ENCODE assay signal across 25 cellular contexts in genomic region chr15:48828906-48829305, GRCh38.
"Had no signal": no experiment of that assay in that cellular context is flagged by ENCODE, and none has a peak within 500 bp of the region (broad histone marks: within the 10 kb centered on the region; RNA-seq: fewer than 3 reads in every experiment).

No MANE protein-coding gene starts in this region.

- FAIRE-seq: kidney, pancreas, urothelium cell line had no signal

- DNase-seq: hippocampal formation; kidney; left colon; left lung; lower lobe of right lung; mesendoderm; midbrain; naive thymus-derived CD8-positive, alpha-beta T cell; nucleus accumbens; pancreas; posterior cingulate gyrus; retina; right cardiac atrium; spleen; stimulated activated CD4-positive, alpha-beta T cell treated with anti-CD3 and anti-CD28 coated beads, Interleukin-4, amount 100 ng/mL, for 24 hours; stimulated activated naive CD4-positive, alpha-beta T cell treated with Interleukin-2 at 50 U/mL for 16 hours; stimulated activated naive CD8-positive, alpha-beta T cell treated with anti-CD3 and anti-CD28 coated beads, Interleukin-15, amount 100 ng/mL, for 72 hours; substantia nigra; upper lobe of right lung had no signal

- ATAC-seq: left colon; left lung; lower lobe of right lung; naive thymus-derived CD8-positive, alpha-beta T cell; pancreas; right cardiac atrium; sciatic nerve; stimulated activated memory B cell treated with anti-CD40 and anti-IgM and Interleukin-4, amounts not matched to agents 10 μg/mL and 1 μg/mL and 100 μg/mL, for 72 hours; stimulated activated naive CD8-positive, alpha-beta T cell treated with anti-CD3 and anti-CD28 coated beads, Interleukin-15, amount 100 ng/mL, for 72 hours; upper lobe of right lung had no signal

- H3K9me3 ChIP-seq: lower lobe of right lung, pancreas, prostate gland, upper lobe of right lung had no signal

- H3K27ac ChIP-seq: left lung, lower lobe of right lung, pancreas, prostate gland, skin epidermis, spleen, tibial nerve, upper lobe of right lung had no signal

- H3K4me1 ChIP-seq: left lung, lower lobe of right lung, pancreas, prostate gland, spleen, tibial nerve, upper lobe of right lung had no signal

- H3K27me3 ChIP-seq: left lung, pancreas, tibial nerve, upper lobe of right lung had no signal

- H3K36me3 ChIP-seq: left lung, lower lobe of right lung, pancreas, prostate gland, spleen, upper lobe of right lung had no signal

- H3K4me3 ChIP-seq: left lung, lower lobe of right lung, pancreas, prostate gland, skin epidermis, spleen, tibial nerve, upper lobe of right lung had no signal
